22 cellular contexts compared by ENCODE assay signal in genomic region chr16:31676731-31677130, GRCh38.
"Had no signal": no experiment of that assay in that cellular context is flagged by ENCODE, and none has a peak within 500 bp of the region (broad histone marks: within the 10 kb centered on the region; RNA-seq: fewer than 3 reads in every experiment).

No MANE protein-coding gene starts in this region.

- H3K27me3 Mint-ChIP-seq: progenitor cell of endocrine pancreas, type B pancreatic cell had no signal

- H3K36me3 Mint-ChIP-seq: type B pancreatic cell had no signal

- H3K36me3 ChIP-seq: pancreas, suprapubic skin, thyroid gland had no signal

- H3K9me3 ChIP-seq: pancreas, suprapubic skin, thyroid gland had no signal

- H3K4me1 ChIP-seq: pancreas, suprapubic skin, thyroid gland had no signal

- H3K27ac ChIP-seq: pancreas, suprapubic skin, thyroid gland had no signal

- H3K4me1 Mint-ChIP-seq: endodermal cell, nephron had no signal

- H3K27ac Mint-ChIP-seq: endodermal cell, nephron, progenitor cell of endocrine pancreas, type B pancreatic cell had no signal

- H3K27me3 ChIP-seq: pancreas, suprapubic skin, thyroid gland had no signal

- ATAC-seq: left colon, left ventricle myocardium superior, pancreas, right cardiac atrium had no signal

- H3K4me3 Mint-ChIP-seq: endodermal cell, nephron, type B pancreatic cell had no signal

- H3K4me3 ChIP-seq: lung, pancreas, suprapubic skin, thyroid gland had no signal

- DNase-seq: effector CD4-positive, alpha-beta T cell; endodermal cell; erythroblast; foreskin melanocyte; head of caudate nucleus; hippocampal formation; left colon; left ventricle myocardium superior; mesenchymal stem cell; midbrain; occipital lobe; pancreas; right cardiac atrium; small intestine; stimulated activated CD4-positive, alpha-beta T cell treated with anti-CD3 and anti-CD28 coated beads, Interleukin-12 subunit alpha, Interleukin-12 subunit beta, amount 100 ng/mL, for 4 hours; stimulated activated naive CD4-positive, alpha-beta T cell; thyroid gland had no signal
